19 cellular contexts compared by ENCODE assay signal in genomic region chr12:45254254-45254653, GRCh38.
"Had no signal": no experiment of that assay in that cellular context is flagged by ENCODE, and none has a peak within 500 bp of the region (broad histone marks: within the 10 kb centered on the region; RNA-seq: fewer than 3 reads in every experiment).

No MANE protein-coding gene starts in this region.

- H3K4me3 ChIP-seq: coronary artery, heart left ventricle, mucosa of descending colon, spleen, thoracic aorta, upper lobe of right lung had no signal

- H3K27me3 Mint-ChIP-seq: naive B cell had no signal

- H3K36me3 ChIP-seq: spleen, thoracic aorta, upper lobe of right lung, WERI-Rb-1 had no signal

- H3K36me3 Mint-ChIP-seq: naive B cell had no signal

- H3K27me3 ChIP-seq: heart left ventricle, spleen, upper lobe of right lung had no signal

- H3K27ac ChIP-seq: coronary artery, epithelial cell of prostate, heart left ventricle, spleen, thoracic aorta, upper lobe of right lung, WERI-Rb-1 had no signal

- H3K4me3 Mint-ChIP-seq: endodermal cell, naive B cell, neural crest cell had no signal

- H3K9me3 Mint-ChIP-seq: endodermal cell, neural crest cell had no signal

- H3K9me3 ChIP-seq: heart left ventricle, mucosa of descending colon, spleen, thoracic aorta, upper lobe of right lung had no signal

- DNase-seq: activated CD4-positive, alpha-beta T cell treated with anti-CD3 and anti-CD28 coated beads for 1 hour; activated T-cell treated with anti-CD3 and anti-CD28 coated beads, Interleukin-2, amount 50 U/mL, for 1 hour; amygdala; cerebellar nuclear complex; endodermal cell; heart left ventricle; left cardiac atrium; mucosa of descending colon; naive B cell; posterior cingulate gyrus; spleen; stimulated activated CD4-positive, alpha-beta T cell treated with anti-CD3 and anti-CD28 coated beads, Interleukin-4, amount 100 ng/mL, for 1 hour; stimulated activated naive CD4-positive, alpha-beta T cell; upper lobe of right lung; WERI-Rb-1 had no signal

- ATAC-seq: heart left ventricle, left cardiac atrium, mucosa of descending colon, upper lobe of right lung had no signal
